23 cellular contexts compared by ENCODE assay signal in genomic region chrY:7826504-7826903, GRCh38.
"Had no signal": no experiment of that assay in that cellular context is flagged by ENCODE, and none has a peak within 500 bp of the region (broad histone marks: within the 10 kb centered on the region; RNA-seq: fewer than 3 reads in every experiment).

No MANE protein-coding gene starts in this region.

- ATAC-seq: heart left ventricle; left colon; naive thymus-derived CD4-positive, alpha-beta T cell; psoas muscle; sciatic nerve; stimulated activated naive B cell treated with anti-CD40 and anti-IgM and Interleukin-4, amounts not matched to agents 10 μg/mL and 1 μg/mL and 100 μg/mL, for 72 hours; stimulated activated naive CD8-positive, alpha-beta T cell treated with anti-CD3 and anti-CD28 coated beads, Interleukin-15, amount 100 ng/mL, for 72 hours; upper lobe of right lung had no signal

- H3K27me3 Mint-ChIP-seq: naive thymus-derived CD4-positive, alpha-beta T cell; stimulated activated naive B cell treated with anti-CD40 and anti-IgM and Interleukin-4, amounts not matched to agents 10 μg/mL and 1 μg/mL and 100 μg/mL, for 72 hours; stimulated activated naive CD8-positive, alpha-beta T cell treated with anti-CD3 and anti-CD28 coated beads, Interleukin-15, amount 100 ng/mL, for 72 hours had no signal

- H3K27me3 ChIP-seq: heart left ventricle, neutrophil, testis, tibial nerve, upper lobe of right lung, vagina had no signal

- H3K9me3 ChIP-seq: heart left ventricle, neutrophil, psoas muscle, testis, tibial nerve, upper lobe of right lung, vagina had no signal

- H3K4me3 Mint-ChIP-seq: endodermal cell; naive thymus-derived CD4-positive, alpha-beta T cell; stimulated activated naive B cell treated with anti-CD40 and anti-IgM and Interleukin-4, amounts not matched to agents 10 μg/mL and 1 μg/mL and 100 μg/mL, for 72 hours; stimulated activated naive CD8-positive, alpha-beta T cell treated with anti-CD3 and anti-CD28 coated beads, Interleukin-15, amount 100 ng/mL, for 72 hours had no signal

- H3K36me3 Mint-ChIP-seq: naive thymus-derived CD4-positive, alpha-beta T cell; stimulated activated naive B cell treated with anti-CD40 and anti-IgM and Interleukin-4, amounts not matched to agents 10 μg/mL and 1 μg/mL and 100 μg/mL, for 72 hours had no signal

- H3K4me3 ChIP-seq: heart left ventricle, psoas muscle, skin epidermis, testis, tibial nerve, upper lobe of right lung, vagina had no signal

- H3K36me3 ChIP-seq: heart left ventricle, neutrophil, tibial nerve, upper lobe of right lung, vagina had no signal

- H3K4me1 ChIP-seq: heart left ventricle, psoas muscle, testis, tibial nerve, upper lobe of right lung, vagina had no signal

- H3K27ac ChIP-seq: heart left ventricle, neutrophil, psoas muscle, testis, tibial nerve, upper lobe of right lung, vagina had no signal

- DNase-seq: dermis blood vessel endothelial cell; effector CD4-positive, alpha-beta T cell; endodermal cell; erythroblast; foreskin melanocyte; heart left ventricle; hippocampal formation; left colon; mesendoderm; naive thymus-derived CD4-positive, alpha-beta T cell; psoas muscle; retina; stimulated activated CD4-positive, alpha-beta T cell treated with anti-CD3 and anti-CD28 coated beads, Interleukin-2, amount 100 ng/mL, for 24 hours; stimulated activated CD4-positive, alpha-beta T cell treated with anti-CD3 and anti-CD28 coated beads, Interleukin-4, amount 100 ng/mL, for 4 hours; stimulated activated naive B cell treated with anti-CD40 and anti-IgM and Interleukin-4, amounts not matched to agents 10 μg/mL and 1 μg/mL and 100 μg/mL, for 72 hours; stimulated activated naive CD8-positive, alpha-beta T cell treated with anti-CD3 and anti-CD28 coated beads, Interleukin-15, amount 100 ng/mL, for 72 hours; testis; upper lobe of right lung had no signal

- H3K9me3 Mint-ChIP-seq: endodermal cell; stimulated activated naive B cell treated with anti-CD40 and anti-IgM and Interleukin-4, amounts not matched to agents 10 μg/mL and 1 μg/mL and 100 μg/mL, for 72 hours; stimulated activated naive CD8-positive, alpha-beta T cell treated with anti-CD3 and anti-CD28 coated beads, Interleukin-15, amount 100 ng/mL, for 72 hours had no signal

- H3K4me1 Mint-ChIP-seq: endodermal cell; naive thymus-derived CD4-positive, alpha-beta T cell; stimulated activated naive B cell treated with anti-CD40 and anti-IgM and Interleukin-4, amounts not matched to agents 10 μg/mL and 1 μg/mL and 100 μg/mL, for 72 hours; stimulated activated naive CD8-positive, alpha-beta T cell treated with anti-CD3 and anti-CD28 coated beads, Interleukin-15, amount 100 ng/mL, for 72 hours had no signal

- H3K27ac Mint-ChIP-seq: endodermal cell; naive thymus-derived CD4-positive, alpha-beta T cell; stimulated activated naive B cell treated with anti-CD40 and anti-IgM and Interleukin-4, amounts not matched to agents 10 μg/mL and 1 μg/mL and 100 μg/mL, for 72 hours; stimulated activated naive CD8-positive, alpha-beta T cell treated with anti-CD3 and anti-CD28 coated beads, Interleukin-15, amount 100 ng/mL, for 72 hours had no signal
